ENCODE assay signal across 1 cellular context in the genomic region with DNA sequence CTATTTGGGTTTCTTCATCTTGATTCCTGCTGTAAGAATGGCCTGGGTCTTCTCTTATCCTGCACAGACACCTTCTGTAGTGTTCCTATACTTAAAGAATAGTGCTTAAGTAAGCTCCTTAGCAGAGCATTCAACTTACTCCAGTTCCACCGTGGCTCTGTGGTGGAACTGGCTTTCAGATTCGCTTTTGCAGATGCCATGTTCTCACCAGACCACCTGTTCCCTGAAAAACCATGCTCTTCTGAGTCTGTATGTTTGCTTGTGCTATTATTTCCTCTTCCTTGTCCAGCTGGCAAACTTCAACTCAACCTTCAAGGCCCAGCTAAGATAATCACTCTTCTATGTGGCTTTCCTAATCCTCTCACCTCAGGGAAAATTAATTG.
TF ChIP-seq lines count a peak whose summit lies in the region.

No MANE protein-coding gene starts in this region.

TF ChIP-seq in H1, 55 proteins besides CTCF, POLR2A, EP300 and RAD21 (continued from another document):
- no peak for TF ChIP-seq CHD7 (IDR thresholded peaks at IDR 0.05; ENCODE audit: insufficient replicate concordance, low read length)
- TF ChIP-seq SRF (IDR thresholded peaks at IDR 0.05; ENCODE audit: low read depth, low read length): no peak
- TF ChIP-seq SP1 (IDR thresholded peaks at IDR 0.05; ENCODE audit: low read depth, low read length): no peak
